ENCODE assay signal across 9 cellular contexts in the genomic region with DNA sequence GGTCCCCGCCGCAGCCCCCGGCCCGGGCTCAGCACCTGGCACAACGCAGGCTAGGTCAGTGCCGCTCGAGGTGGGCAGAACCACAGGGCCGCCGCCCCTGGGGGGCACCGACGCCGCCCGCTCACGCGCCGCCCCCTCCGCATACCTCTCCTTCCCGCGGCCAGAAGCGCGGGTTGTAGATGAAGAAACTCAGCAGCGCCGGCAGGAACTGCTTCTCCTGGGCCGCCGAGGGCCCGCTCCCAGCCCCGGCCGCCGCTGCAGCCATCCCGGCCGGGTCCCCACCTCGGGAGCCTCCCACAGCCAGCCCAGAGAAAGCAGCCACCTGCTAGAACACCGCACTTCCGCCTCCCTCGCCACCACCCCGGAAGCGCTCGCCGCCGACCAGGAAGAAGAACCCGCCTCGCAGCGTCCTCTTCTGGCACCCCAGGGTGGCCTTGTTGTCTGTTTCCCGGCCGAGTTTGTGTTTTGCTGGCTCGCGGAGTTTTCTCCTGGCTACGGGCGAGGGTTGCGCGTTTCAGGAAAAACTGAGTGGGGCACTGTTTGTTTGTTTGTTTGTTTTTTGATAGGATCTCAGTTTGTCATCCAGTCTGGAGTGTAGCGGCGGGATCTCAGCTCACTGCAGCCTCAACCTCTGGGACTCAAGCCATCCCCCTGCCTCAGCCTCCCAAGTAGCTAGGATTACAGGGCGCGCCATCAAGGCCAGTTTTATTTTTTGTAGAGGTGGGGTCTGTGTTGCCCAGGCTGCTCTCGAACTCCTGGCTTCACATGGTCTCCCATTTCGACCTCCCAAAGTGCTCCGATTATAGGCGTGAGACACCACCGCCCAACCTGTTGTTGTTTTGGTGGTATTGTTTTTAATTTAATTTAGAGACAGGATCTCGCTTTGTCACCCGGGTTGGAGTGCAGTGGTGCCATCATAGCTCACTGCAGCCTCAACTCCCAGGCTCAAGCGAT. TPM values are rescaled to one million over a fixed set of nuclear protein-coding genes. Genes with fewer than 3 reads are reported as not detected.
DNase-seq lines count a peak whose midpoint lies in the region; ATAC-seq and TF ChIP-seq lines count a peak whose summit lies in the region.
"Had no signal": no experiment of that assay in that cellular context is flagged by ENCODE, and none has a peak within 500 bp of the region (broad histone marks: within the 10 kb centered on the region; RNA-seq: fewer than 3 reads in every experiment).

No MANE protein-coding gene starts in this region.

- H3K27ac ChIP-seq in layer of hippocampus (ENCODE audit: low read depth, low read length), result peak overlapping the region; percentile 65

- peak; percentile 46 for TF ChIP-seq CTCF in AG10803 (conservative IDR thresholded peaks at IDR 0.05; ENCODE audit: low read length)

- H3K4me3 ChIP-seq in AG10803 (ENCODE audit: low read length), result peak overlapping the region; percentile 82

- peak; percentile 94 for ATAC-seq in GM18873 (IDR thresholded peaks at IDR 0.05; ENCODE audit: low FRiP score, unreplicated experiment)
- ATAC-seq in HG03108 (IDR thresholded peaks at IDR 0.05; ENCODE audit: unreplicated experiment), result peak; percentile 98

- DNase-seq in AG10803 (ENCODE audit: low read depth), result peak; percentile 73
- DNase-seq in NCI-H2227 treated with DMSO at 0.1 percent for 48 hours (lab: John Stamatoyannopoulos, UW), result peak; percentile 85
- DNase-seq in activated CD4-positive, alpha-beta T cell treated with anti-CD3 and anti-CD28 coated beads for 1 hour, result peak; percentile 69
- DNase-seq in cerebellum (ENCODE audit: low spot score), result peak; percentile 84
- peak; percentile 77 to 81 for DNase-seq in stimulated activated CD4-positive, alpha-beta T cell treated with anti-CD3 and anti-CD28 coated beads, Interleukin-1b, Interleukin-23, amount 100 ng/mL, for 4 hours (ENCODE audit: low read depth in 2 of 2)

- no peaks in the 10 kb centered on the region for H3K27me3 ChIP-seq in layer of hippocampus (ENCODE audit: control insufficient read depth, insufficient read depth, low read length)

RNA-seq across cellular contexts. Expression of a gene that starts 17.7 kb away (rescaled TPM):
- not detected for total RNA-seq in cerebellum
- total RNA-seq: activated CD8-positive, alpha-beta memory T cell treated with anti-CD3 and anti-CD28 coated beads for 36 hours had no signal

Comparison
In these comparisons a context has a peak if more than half of its experiments do, and no peak if none do; other contexts are left out.
1. Peak in every context shown above with its lines: DNase-seq, ATAC-seq, H3K4me3 ChIP-seq and H3K27ac ChIP-seq.